ENCODE assay signal across 25 cellular contexts in the genomic region with DNA sequence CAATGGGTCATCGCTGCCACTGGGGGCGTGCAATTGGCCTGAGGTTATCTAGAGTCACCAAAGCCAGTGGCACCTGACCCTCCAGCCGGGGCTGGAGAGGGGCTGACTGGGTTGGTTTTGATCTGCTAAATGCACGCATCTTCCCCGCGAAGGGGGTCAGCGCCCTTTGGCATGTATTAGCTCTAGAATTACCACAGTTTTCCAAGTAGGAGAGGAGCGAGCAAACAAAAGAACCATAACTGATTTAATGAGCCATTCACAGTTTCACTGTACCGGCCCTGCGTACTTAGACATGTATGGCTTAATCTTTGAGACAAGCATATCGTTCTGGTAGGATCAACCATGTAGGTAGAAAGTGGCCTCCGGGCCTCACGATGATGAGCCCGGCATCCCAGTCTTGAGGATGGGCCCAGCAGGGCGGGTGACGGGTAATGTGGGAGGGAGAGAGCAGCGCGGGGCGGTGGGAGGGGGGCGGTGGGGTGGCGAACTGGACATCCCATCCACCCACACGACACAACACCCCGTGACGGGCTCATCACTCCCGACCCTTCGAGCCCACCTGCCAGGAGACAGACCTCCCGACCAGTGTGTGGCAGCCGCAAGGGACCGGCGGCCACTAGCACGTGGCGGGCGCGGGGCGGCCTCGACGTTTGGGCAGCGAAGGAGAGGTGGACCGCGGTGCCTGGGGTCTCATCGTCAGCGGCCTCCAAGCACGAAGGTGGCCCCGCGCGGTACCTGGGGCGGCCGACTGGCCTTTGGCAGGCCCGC.
"Had no signal": no experiment of that assay in that cellular context is flagged by ENCODE, and none has a peak within 500 bp of the region (broad histone marks: within the 10 kb centered on the region; RNA-seq: fewer than 3 reads in every experiment).

No MANE protein-coding gene starts in this region.

- FAIRE-seq: bronchial epithelial cell, endometrium had no signal

- H3K4me1 ChIP-seq: colonic mucosa, gastrocnemius medialis, parathyroid adenoma, right atrium auricular region had no signal

- H3K27ac Mint-ChIP-seq: activated CD4-positive, alpha-beta memory T cell treated with anti-CD3 and anti-CD28 coated beads for 36 hours; activated CD4-positive, alpha-beta T cell treated with anti-CD3 and anti-CD28 coated beads, Interleukin-2, amount 10 ng/mL, durations not matched to agents 24 days and 14 days; activated naive CD4-positive, alpha-beta T cell treated with anti-CD3 and anti-CD28 coated beads, Interleukin-2, amount 50 U/mL, for 24 hours; activated T-helper 17 cell treated with anti-CD3 and anti-CD28 coated beads, Interleukin-2, amount 50 U/mL, for 72 hours; memory B cell; stimulated activated naive CD8-positive, alpha-beta T cell treated with anti-CD3 and anti-CD28 coated beads, Interleukin-15, Interleukin-2, amounts not matched to agents 100 ng/mL and 50 ng/mL, for 24 hours had no signal

- H3K27ac ChIP-seq: colonic mucosa, gastrocnemius medialis, hepatocyte, parathyroid adenoma, right atrium auricular region had no signal

- H3K36me3 Mint-ChIP-seq: memory B cell had no signal

- H3K27me3 Mint-ChIP-seq: activated CD4-positive, alpha-beta memory T cell treated with anti-CD3 and anti-CD28 coated beads for 36 hours; activated CD4-positive, alpha-beta T cell treated with anti-CD3 and anti-CD28 coated beads, Interleukin-2, amount 10 ng/mL, durations not matched to agents 24 days and 14 days; activated naive CD4-positive, alpha-beta T cell treated with anti-CD3 and anti-CD28 coated beads, Interleukin-2, amount 50 U/mL, for 24 hours; activated T-helper 17 cell treated with anti-CD3 and anti-CD28 coated beads, Interleukin-2, amount 50 U/mL, for 72 hours; stimulated activated naive CD8-positive, alpha-beta T cell treated with anti-CD3 and anti-CD28 coated beads, Interleukin-15, Interleukin-2, amounts not matched to agents 100 ng/mL and 50 ng/mL, for 24 hours had no signal

- H3K36me3 ChIP-seq: colonic mucosa, gastrocnemius medialis, right atrium auricular region had no signal

- H3K4me3 ChIP-seq: colonic mucosa, gastrocnemius medialis, hepatocyte, right atrium auricular region had no signal

- H3K4me3 Mint-ChIP-seq: activated CD4-positive, alpha-beta memory T cell treated with anti-CD3 and anti-CD28 coated beads for 36 hours; activated CD4-positive, alpha-beta T cell treated with anti-CD3 and anti-CD28 coated beads, Interleukin-2, amount 10 ng/mL, durations not matched to agents 24 days and 14 days; activated naive CD4-positive, alpha-beta T cell treated with anti-CD3 and anti-CD28 coated beads, Interleukin-2, amount 50 U/mL, for 24 hours; activated T-helper 17 cell treated with anti-CD3 and anti-CD28 coated beads, Interleukin-2, amount 50 U/mL, for 72 hours; memory B cell; neural crest cell; stimulated activated naive CD8-positive, alpha-beta T cell treated with anti-CD3 and anti-CD28 coated beads, Interleukin-15, Interleukin-2, amounts not matched to agents 100 ng/mL and 50 ng/mL, for 24 hours had no signal

- H3K9me3 ChIP-seq: colonic mucosa, gastrocnemius medialis, right atrium auricular region had no signal

- ATAC-seq: activated T-helper 17 cell treated with anti-CD3 and anti-CD28 coated beads, Interleukin-2, amount 50 U/mL, for 72 hours; gastrocnemius medialis; naive thymus-derived CD8-positive, alpha-beta T cell had no signal

- DNase-seq: activated CD4-positive, alpha-beta memory T cell treated with anti-CD3 and anti-CD28 coated beads for 36 hours; activated CD4-positive, alpha-beta T cell treated with anti-CD3 and anti-CD28 coated beads, Interleukin-2, amount 10 ng/mL, durations not matched to agents 24 days and 14 days; activated CD4-positive, CD25-positive, alpha-beta regulatory T cell treated with anti-CD3 and anti-CD28 coated beads, Interleukin-2, amount 50 U/mL, for 72 hours; activated CD8-positive, alpha-beta memory T cell treated with anti-CD3 and anti-CD28 coated beads, Interleukin-2, amount 50 U/mL, for 4 hours; activated T-cell treated with anti-CD3 and anti-CD28 coated beads, Interleukin-2, amount 50 U/mL, for 1 hour; colonic mucosa; effector CD8-positive, alpha-beta T cell; gastrocnemius medialis; islet precursor cell; midbrain; naive thymus-derived CD8-positive, alpha-beta T cell; nucleus accumbens; stimulated activated CD4-positive, alpha-beta T cell treated with anti-CD3 and anti-CD28 coated beads, Interleukin-2, amount 100 ng/mL, for 48 hours; substantia nigra; T-helper 2 cell had no signal

- H3K27me3 ChIP-seq: colonic mucosa, gastrocnemius medialis, hepatocyte, right atrium auricular region had no signal

- H3K4me1 Mint-ChIP-seq: memory B cell, neural crest cell had no signal
